In genomic region chr7:100966542-100967291, GRCh38 we compare ENCODE assay signal across 12 cellular contexts. TPM values are rescaled to one million over a fixed set of nuclear protein-coding genes. Genes with fewer than 3 reads are reported as not detected.
DNase-seq lines count a peak whose midpoint lies in the region; ATAC-seq, FAIRE-seq and TF ChIP-seq lines count a peak whose summit lies in the region.
"Had no signal": no experiment of that assay in that cellular context is flagged by ENCODE, and none has a peak within 500 bp of the region (broad histone marks: within the 10 kb centered on the region; RNA-seq: fewer than 3 reads in every experiment).

No MANE protein-coding gene starts in this region.

- H3K9me3 Mint-ChIP-seq in natural killer cell treated with Interleukin-12 subunit alpha and Interleukin-12 subunit beta and Interleukin-15 and Interleukin-18, amount 100 ng/mL, for 72 hours, result no peaks in the 10 kb centered on the region
- no peaks in the 10 kb centered on the region for H3K9me3 Mint-ChIP-seq in natural killer cell
- H3K9me3 Mint-ChIP-seq: dendritic cell treated with granulocyte-macrophage colony-stimulating factor and Interleukin-4, amounts not matched to agents 40 ng/mL and 50 ng/mL, for 4 days had no signal

- no peak overlapping the region; the same call in 1 of the 2 replicates for H3K4me3 ChIP-seq in GM12878
- H3K4me3 ChIP-seq in mesendoderm (ENCODE audit: low read length), result peak overlapping the region; percentile 28
- no peak overlapping the region for H3K4me3 ChIP-seq in aorta (ENCODE audit: low read length in 2 of 2)

- ATAC-seq in natural killer cell treated with Interleukin-12 subunit alpha and Interleukin-12 subunit beta and Interleukin-15 and Interleukin-18, amount 100 ng/mL, for 72 hours, result no peak
- ATAC-seq in natural killer cell (no peak), GM12878 (no peak; the same call in 1 of the 3 replicates), aorta (ENCODE audit: low FRiP score) (peak; percentile 15), GM21390 (IDR thresholded peaks at IDR 0.05; ENCODE audit: unreplicated experiment) (no peak), HG03159 (IDR thresholded peaks at IDR 0.05; ENCODE audit: unreplicated experiment) (no peak)

- TF ChIP-seq CTCF in natural killer cell (IDR thresholded peaks at IDR 0.05) (no peak), GM12878 (IDR thresholded peaks at IDR 0.05 in 2 of 3, conservative IDR thresholded peaks at IDR 0.05 in 1 of 3; ENCODE audit: control insufficient read depth in 2 of 3, extremely low read depth in 1 of 3, insufficient read depth in 1 of 3, low read depth in 3 of 3, low read length in 3 of 3) (no peak)

- H3K27me3 ChIP-seq in GM12878 (replicated peaks in 1 of 2; ENCODE audit: control insufficient read depth in 2 of 2, insufficient read depth in 2 of 2, low read length in 1 of 2) (peaks cover 3 to 15% of the 10 kb centered on the region in 2 experiments; a peak in 3 of 4 replicates), mesendoderm (ENCODE audit: insufficient read depth, low read length, poor library complexity) (no peaks in the 10 kb centered on the region), aorta (ENCODE audit: control insufficient read depth in 1 of 2, insufficient read depth in 2 of 2, low read length in 1 of 2) (peaks cover 0 to 2% of the 10 kb centered on the region in 2 donors)

- no peaks in the 10 kb centered on the region for H3K4me1 ChIP-seq in GM12878 (ENCODE audit: control insufficient read depth, insufficient read depth, low read length)
- peaks cover 11% of the 10 kb centered on the region for H3K4me1 ChIP-seq in mesendoderm (ENCODE audit: control insufficient read depth, low read depth, low read length)
- no peaks in the 10 kb centered on the region for H3K4me1 ChIP-seq in aorta (ENCODE audit: control insufficient read depth in 1 of 2, insufficient read depth in 2 of 2, low read length in 2 of 2)

- H3K79me2 ChIP-seq in GM12878 (ENCODE audit: control insufficient read depth, insufficient read depth, low read length) (no peaks in the 10 kb centered on the region), mesendoderm (ENCODE audit: control insufficient read depth, insufficient read depth, low read length) (no peaks in the 10 kb centered on the region)

- peak overlapping the region; percentile 3 for H3K23ac ChIP-seq in mesendoderm (ENCODE audit: low read length)

- H2BK120ac ChIP-seq in mesendoderm (ENCODE audit: low read depth, low read length), result no peak overlapping the region

- H3K36me3 Mint-ChIP-seq in natural killer cell treated with Interleukin-12 subunit alpha and Interleukin-12 subunit beta and Interleukin-15 and Interleukin-18, amount 100 ng/mL, for 72 hours, result no peaks in the 10 kb centered on the region
- no peaks in the 10 kb centered on the region for H3K36me3 Mint-ChIP-seq in natural killer cell

- no peaks in the 10 kb centered on the region; the same call in 2 of the 3 replicates for H3K9me3 ChIP-seq in GM12878 (replicated peaks; ENCODE audit: control insufficient read depth, insufficient read depth, low read length)
- no peaks in the 10 kb centered on the region for H3K9me3 ChIP-seq in aorta (ENCODE audit: control insufficient read depth, low read length)

- peak overlapping the region; percentile 86 for H3K4me3 Mint-ChIP-seq in natural killer cell treated with Interleukin-12 subunit alpha and Interleukin-12 subunit beta and Interleukin-15 and Interleukin-18, amount 100 ng/mL, for 72 hours
- H3K4me3 Mint-ChIP-seq in natural killer cell, result no peak overlapping the region
- H3K4me3 Mint-ChIP-seq: dendritic cell treated with granulocyte-macrophage colony-stimulating factor and Interleukin-4, amounts not matched to agents 40 ng/mL and 50 ng/mL, for 4 days had no signal

- no peak for TF ChIP-seq RAD21 in GM12878 (IDR thresholded peaks at IDR 0.05; ENCODE audit: insufficient read depth, low read depth, low read length)

- TF ChIP-seq POLR2A in GM12878 (IDR thresholded peaks at IDR 0.05; ENCODE audit: low read depth, low read length), result no peak

- FAIRE-seq in GM12878 (lab: Jason Lieb, UNC), result peak; percentile 47

- in situ Hi-C loops in GM12878 (cut with MboI), result loop anchor here (5.0 kb wide), 1 partner anchor 86 kb away; no protein-coding TSS in a partner anchor

- H2BK5ac ChIP-seq in mesendoderm (ENCODE audit: low read length), result no peak overlapping the region

- H3K27me3 Mint-ChIP-seq in natural killer cell treated with Interleukin-12 subunit alpha and Interleukin-12 subunit beta and Interleukin-15 and Interleukin-18, amount 100 ng/mL, for 72 hours, result peaks cover 32 to 37% of the 10 kb centered on the region in 2 donors
- peaks cover 40 to 53% of the 10 kb centered on the region in 2 donors for H3K27me3 Mint-ChIP-seq in natural killer cell (ENCODE audit: low read depth in 2 of 2)

- no peak for TF ChIP-seq EP300 in GM12878 (IDR thresholded peaks at IDR 0.05; ENCODE audit: borderline replicate concordance in 1 of 2, control insufficient read depth in 1 of 2, low read depth in 2 of 2, low read length in 2 of 2)

- H3K4me2 ChIP-seq in GM12878 (ENCODE audit: control insufficient read depth, insufficient read depth), result no peak overlapping the region; the same call in 1 of the 2 replicates
- H3K4me2 ChIP-seq in mesendoderm (ENCODE audit: low read length), result peak overlapping the region; percentile 77

- H3K9ac ChIP-seq in GM12878 (ENCODE audit: control insufficient read depth, insufficient read depth, low read length) (no peak overlapping the region), mesendoderm (ENCODE audit: low read length) (peak overlapping the region; percentile 71)

- peaks cover 2% of the 10 kb centered on the region for H3K79me1 ChIP-seq in mesendoderm (ENCODE audit: low read length)

- BruUV-seq in GM12878 (replicated peaks; lab: Mats Ljungman, UMichigan), result no TSS peak

- H3K18ac ChIP-seq in mesendoderm (ENCODE audit: low read length), result no peak overlapping the region

- SMC1A ChIA-PET in GM12878 (lab: Charles Lee; ENCODE audit: uncharacterized antibody, unreplicated experiment), result no interaction called here

- no peak overlapping the region for H3K4ac ChIP-seq in mesendoderm (ENCODE audit: low read depth, low read length)

- CTCF ChIA-PET in GM12878 (lab: Yijun Ruan, JAX), result interaction anchor here (1.2 kb wide), 2 partner anchors 92 to 111 kb away, joined by 3 to 4 read pairs; no protein-coding TSS in a partner anchor

- intact Hi-C loops in natural killer cell (cut with micrococcal nuclease) (loop anchor here (1.0 kb wide), 1 partner anchor 93 kb away; no protein-coding TSS in a partner anchor), GM12878 (cut with micrococcal nuclease; ENCODE audit: unreplicated experiment) (loop anchor here (1.0 to 5.0 kb wide), 2 partner anchors 74 to 93 kb away; no protein-coding TSS in a partner anchor), aorta (cut with DNase I) (loop anchor here in 1 of 2 donors (5.0 kb wide), 2 partner anchors 69 to 91 kb away; partner anchors contain the start of gene ACHE)

- H3K36me3 ChIP-seq in GM12878 (ENCODE audit: control insufficient read depth in 2 of 2, insufficient read depth in 2 of 2, low read length in 1 of 2) (no peaks in the 10 kb centered on the region), mesendoderm (ENCODE audit: control insufficient read depth, insufficient read depth, low read length) (no peaks in the 10 kb centered on the region), aorta (ENCODE audit: control insufficient read depth in 1 of 2, insufficient read depth in 2 of 2, low read length in 1 of 2) (no peaks in the 10 kb centered on the region)

- H2AFZ ChIP-seq in GM12878 (ENCODE audit: control insufficient read depth, low read depth, low read length), result peak overlapping the region; percentile 47

- WGBS in GM12878 (ENCODE audit: insufficient coverage, insufficient replicate concordance, low lambda C conversion rate, missing lambda C conversion rate), result 8% methylated on average over 40 of the region's 40 CpGs
- no CpG with 5 or more reads among the region's 40 CpGs for WGBS in mesendoderm (ENCODE audit: extremely low coverage, insufficient coverage, low lambda C conversion rate)
- WGBS in aorta, 2 donors, result 8% methylated on average over 40 of the region's 40 CpGs

- H3K27ac ChIP-seq in GM12878 (ENCODE audit: control insufficient read depth, insufficient read depth) (no peak overlapping the region), mesendoderm (ENCODE audit: low read depth, low read length) (no peak overlapping the region), aorta (ENCODE audit: low read depth in 1 of 2, low read length in 2 of 2) (no peak overlapping the region)

- H4K8ac ChIP-seq in mesendoderm (ENCODE audit: low read depth, low read length), result no peak overlapping the region

- RAD21 ChIA-PET in GM12878 (lab: Charles Lee; ENCODE audit: unreplicated experiment), result interaction anchor here (1.0 kb wide), 1 partner anchor 92 kb away, joined by 4 read pairs; no protein-coding TSS in a partner anchor

- H4K5ac ChIP-seq in mesendoderm (ENCODE audit: low read length), result no peak overlapping the region

- H3K4me1 Mint-ChIP-seq in natural killer cell treated with Interleukin-12 subunit alpha and Interleukin-12 subunit beta and Interleukin-15 and Interleukin-18, amount 100 ng/mL, for 72 hours (ENCODE audit: low read depth in 2 of 2), result peaks cover 14 to 16% of the 10 kb centered on the region in 2 donors
- H3K4me1 Mint-ChIP-seq in natural killer cell, result peaks cover 8 to 27% of the 10 kb centered on the region in 2 donors

- DNase-seq in natural killer cell treated with Interleukin-12 subunit alpha and Interleukin-12 subunit beta and Interleukin-15 and Interleukin-18, amount 100 ng/mL, for 72 hours (ENCODE audit: low spot score), result no peak
- DNase-seq in natural killer cell, result no peak
- no peak for DNase-seq in GM12878 (ENCODE audit: low read depth, low spot score)
- DNase-seq in mesendoderm, result no peak
- DNase-seq in aorta, result peak in 1 of 2 donors; percentile 56
- DNase-seq in stimulated activated CD4-positive, alpha-beta T cell treated with anti-CD3 and anti-CD28 coated beads, Interleukin-4, amount 100 ng/mL, for 4 hours, result no peak
- DNase-seq: COR-L47, Kasumi-1, T1000 had no signal

- no peak overlapping the region for H2AK5ac ChIP-seq in mesendoderm (ENCODE audit: low read length)

- H4K20me1 ChIP-seq in GM12878 (ENCODE audit: control insufficient read depth, insufficient read depth), result peaks cover 3% of the 10 kb centered on the region

- no peak overlapping the region for H2BK15ac ChIP-seq in mesendoderm (replicated peaks; ENCODE audit: low read depth)

- peak overlapping the region; percentile 86 for H3K56ac ChIP-seq in mesendoderm (ENCODE audit: low read length)

- no peak overlapping the region for H3K27ac Mint-ChIP-seq in natural killer cell treated with Interleukin-12 subunit alpha and Interleukin-12 subunit beta and Interleukin-15 and Interleukin-18, amount 100 ng/mL, for 72 hours
- H3K27ac Mint-ChIP-seq in natural killer cell, result no peak overlapping the region
- H3K27ac Mint-ChIP-seq: dendritic cell treated with granulocyte-macrophage colony-stimulating factor and Interleukin-4, amounts not matched to agents 40 ng/mL and 50 ng/mL, for 4 days had no signal

- POLR2A ChIA-PET in GM12878 (lab: Charles Lee), result no interaction called here

RNA-seq across cellular contexts. Expression of gene MUC12, which starts 2.6 kb away (rescaled TPM):
- total RNA-seq in natural killer cell treated with Interleukin-12 subunit alpha and Interleukin-12 subunit beta and Interleukin-15 and Interleukin-18, amount 100 ng/mL, for 72 hours, result not detected
- total RNA-seq in natural killer cell (1 to 10 TPM in 2 of 3 donors, not detected in 1; 1.2 to 4.6 TPM), GM12878 (2014; rRNA removed) (2.7 and 3.4 TPM in 2 replicates), GM12878 (2014; rRNA removed; fragmentation: Illumina TruSeq; extraction: Trizol) (2.4 and 3.3 TPM in 2 replicates), GM12878 (2021) (1.7 and 2.6 TPM in 2 replicates), aorta (under 1 TPM; 0.24 to 0.88 TPM)
- total RNA-seq in GM12878 (2013; cell fraction: nucleolus; rRNA removed), result not detected in 2 replicates
- 3.5 TPM for polyA plus RNA-seq in GM12878 (2011; ENCODE audit: low read depth)
- polyA plus RNA-seq in GM12878 (2011; rRNA removed) (1.5 and 2.6 TPM in 2 replicates), GM12878 (2014; fragmentation: Illumina TruSeq; extraction: Trizol) (2.0 TPM in 2 replicates), GM12878 (2014; fragmentation: Nextera tagmentation; extraction: Ambion mirVana) (1 to 10 TPM; 2.6 to 3.6 TPM), GM12878 (2014; rRNA removed) (2.5 TPM in 2 replicates), GM12878 (2016; fragmentation: Nextera tagmentation; extraction: Ambion mirVana) (1 to 10 TPM; 3.5 to 4.5 TPM), aorta (10 to 100 TPM in 1 of 2 donors, 1 to 10 TPM in 1; 2.6 to 13.1 TPM)
- 3.4 and 4.7 TPM in 2 replicates for polyA plus RNA-seq in GM12878 (2011; cell fraction: cytosol; rRNA removed)
- 2.6 and 2.9 TPM in 2 replicates for polyA plus RNA-seq in GM12878 (2011; cell fraction: nucleus; rRNA removed)
- polyA plus RNA-seq in GM12878 (2012), result 3.9 and 6.6 TPM in 2 replicates
- 0.41 TPM in 1 of 2 replicates, not detected in the other for polyA minus RNA-seq in GM12878 (2011; rRNA and poly(A)+ RNA removed)
- polyA minus RNA-seq in GM12878 (2011; cell fraction: cytosol; rRNA and poly(A)+ RNA removed), result not detected in 2 replicates
- not detected in 2 replicates for polyA minus RNA-seq in GM12878 (2011; cell fraction: nucleus; rRNA and poly(A)+ RNA removed)
- polyA plus RNA-seq in mesendoderm (2013, experiment 1 of 2), result 4.6 TPM
- polyA plus RNA-seq in mesendoderm (2013, experiment 2 of 2), result 5.6 TPM

RNA-seq across cellular contexts. Expression of gene MUC3A, which starts 17.4 kb away (rescaled TPM):
- total RNA-seq in natural killer cell treated with Interleukin-12 subunit alpha and Interleukin-12 subunit beta and Interleukin-15 and Interleukin-18, amount 100 ng/mL, for 72 hours, result not detected
- under 1 TPM in 1 of 3 donors, not detected in 2; 0.24 TPM for total RNA-seq in natural killer cell
- not detected in 2 replicates for total RNA-seq in GM12878 (2013; cell fraction: nucleolus; rRNA removed)
- total RNA-seq in GM12878 (2014; rRNA removed), result not detected in 2 replicates
- total RNA-seq in GM12878 (2014; rRNA removed; fragmentation: Illumina TruSeq; extraction: Trizol), result not detected in 2 replicates
- 0.10 and 0.24 TPM in 2 replicates for total RNA-seq in GM12878 (2021)
- polyA plus RNA-seq in GM12878 (2011; ENCODE audit: low read depth), result not detected
- 0.01 and 0.07 TPM in 2 replicates for polyA plus RNA-seq in GM12878 (2011; rRNA removed)
- 0.15 TPM in 1 of 2 replicates, not detected in the other for polyA plus RNA-seq in GM12878 (2011; cell fraction: cytosol; rRNA removed)
- 0.19 and 0.27 TPM in 2 replicates for polyA plus RNA-seq in GM12878 (2011; cell fraction: nucleus; rRNA removed)
- not detected in 2 replicates for polyA plus RNA-seq in GM12878 (2012)
- not detected in 2 replicates for polyA plus RNA-seq in GM12878 (2014; fragmentation: Illumina TruSeq; extraction: Trizol)
- polyA plus RNA-seq in GM12878 (2014; fragmentation: Nextera tagmentation; extraction: Ambion mirVana), result not detected
- polyA plus RNA-seq in GM12878 (2014; rRNA removed), result not detected in 2 replicates
- not detected for polyA plus RNA-seq in GM12878 (2016; fragmentation: Nextera tagmentation; extraction: Ambion mirVana)
- under 0.01 TPM in 1 of 2 replicates, not detected in the other for polyA minus RNA-seq in GM12878 (2011; rRNA and poly(A)+ RNA removed)
- polyA minus RNA-seq in GM12878 (2011; cell fraction: cytosol; rRNA and poly(A)+ RNA removed), result not detected in 2 replicates
- not detected in 2 replicates for polyA minus RNA-seq in GM12878 (2011; cell fraction: nucleus; rRNA and poly(A)+ RNA removed)
- polyA plus RNA-seq in mesendoderm (2013, experiment 1 of 2), result 75.9 TPM
- 72.9 TPM for polyA plus RNA-seq in mesendoderm (2013, experiment 2 of 2)
- total RNA-seq in aorta, result under 1 TPM; 0.39 to 0.45 TPM
- polyA plus RNA-seq in aorta, result 1 to 10 TPM in 1 of 2 donors, not detected in 1; 5.5 TPM

RNA-seq across cellular contexts. Expression of gene MUC17, which starts 53.2 kb away (rescaled TPM):
- not detected for total RNA-seq in natural killer cell treated with Interleukin-12 subunit alpha and Interleukin-12 subunit beta and Interleukin-15 and Interleukin-18, amount 100 ng/mL, for 72 hours
- total RNA-seq in natural killer cell, result not detected
- not detected in 2 replicates for total RNA-seq in GM12878 (2013; cell fraction: nucleolus; rRNA removed)
- not detected in 2 replicates for total RNA-seq in GM12878 (2014; rRNA removed)
- total RNA-seq in GM12878 (2014; rRNA removed; fragmentation: Illumina TruSeq; extraction: Trizol), result not detected in 2 replicates
- not detected in 2 replicates for total RNA-seq in GM12878 (2021)
- 0.01 TPM for polyA plus RNA-seq in GM12878 (2011; ENCODE audit: low read depth)
- polyA plus RNA-seq in GM12878 (2011; rRNA removed), result under 0.01 TPM in 2 replicates
- under 0.01 and 0.03 TPM in 2 replicates for polyA plus RNA-seq in GM12878 (2011; cell fraction: cytosol; rRNA removed)
- polyA plus RNA-seq in GM12878 (2011; cell fraction: nucleus; rRNA removed), result 0.01 TPM in 1 of 2 replicates, not detected in the other
- polyA plus RNA-seq in GM12878 (2012), result not detected in 2 replicates
- under 0.01 and 0.02 TPM in 2 replicates for polyA plus RNA-seq in GM12878 (2014; fragmentation: Illumina TruSeq; extraction: Trizol)
- polyA plus RNA-seq in GM12878 (2014; fragmentation: Nextera tagmentation; extraction: Ambion mirVana), result not detected
- polyA plus RNA-seq in GM12878 (2014; rRNA removed), result not detected in 2 replicates
- not detected for polyA plus RNA-seq in GM12878 (2016; fragmentation: Nextera tagmentation; extraction: Ambion mirVana)
- under 0.01 and 0.05 TPM in 2 replicates for polyA minus RNA-seq in GM12878 (2011; rRNA and poly(A)+ RNA removed)
- polyA minus RNA-seq in GM12878 (2011; cell fraction: cytosol; rRNA and poly(A)+ RNA removed), result not detected in 2 replicates
- under 0.01 TPM in 1 of 2 replicates, not detected in the other for polyA minus RNA-seq in GM12878 (2011; cell fraction: nucleus; rRNA and poly(A)+ RNA removed)
- not detected for polyA plus RNA-seq in mesendoderm (2013, experiment 1 of 2)
- polyA plus RNA-seq in mesendoderm (2013, experiment 2 of 2), result not detected
- total RNA-seq in aorta, result not detected
- polyA plus RNA-seq in aorta, result 1 to 10 TPM in 1 of 2 donors, not detected in 1; 1.6 TPM
